18 cellular contexts compared by ENCODE assay signal in the genomic region with DNA sequence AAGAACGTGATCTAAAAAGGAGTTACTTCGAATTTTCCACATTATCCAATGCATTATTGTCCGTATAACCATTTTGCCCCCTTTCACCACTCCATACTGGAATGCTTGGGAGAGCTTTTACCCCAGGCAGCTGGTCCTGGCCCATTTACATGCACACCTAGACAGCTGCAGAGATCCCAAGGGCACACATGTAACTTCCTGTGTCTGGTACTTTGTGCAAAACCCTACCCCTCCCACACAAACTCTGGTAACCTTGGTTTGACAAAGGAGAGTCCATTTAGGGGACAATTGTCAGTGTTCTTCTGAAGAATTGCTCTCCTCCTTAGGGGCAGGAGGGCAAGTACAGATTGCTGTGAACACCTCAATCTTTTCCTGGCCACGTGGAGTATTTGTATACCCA.
"Had no signal": no experiment of that assay in that cellular context is flagged by ENCODE, and none has a peak within 500 bp of the region (broad histone marks: within the 10 kb centered on the region; RNA-seq: fewer than 3 reads in every experiment).

No MANE protein-coding gene starts in this region.

- DNase-seq: activated CD4-positive, alpha-beta T cell treated with anti-CD3 and anti-CD28 coated beads, Interleukin-2, amount 10 ng/mL, durations not matched to agents 24 days and 14 days; activated CD4-positive, CD25-positive, alpha-beta regulatory T cell; activated CD8-positive, alpha-beta T cell treated with anti-CD3 and anti-CD28 coated beads, Interleukin-2, amount 10 ng/mL, durations not matched to agents 7 days and 5 days; activated naive CD4-positive, alpha-beta T cell treated with Interleukin-2 at 50 U/mL for 16 hours; activated naive CD8-positive, alpha-beta T cell treated with anti-CD3 and anti-CD28 coated beads, Interleukin-2, amount 10 ng/mL, durations not matched to agents 7 days and 5 days; activated T-cell treated with anti-CD3 and anti-CD28 coated beads, Interleukin-2, amount 50 U/mL, for 24 hours; amygdala; dermis blood vessel endothelial cell; effector memory CD4-positive, alpha-beta T cell; esophagus squamous epithelium; left ventricle myocardium superior; stimulated activated CD4-positive, alpha-beta T cell treated with anti-CD3 and anti-CD28 coated beads, Interleukin-12 subunit alpha, Interleukin-12 subunit beta, amount 100 ng/mL, for 4 hours; stimulated activated CD4-positive, alpha-beta T cell treated with anti-CD3 and anti-CD28 coated beads, Interleukin-1b, Interleukin-23, amount 100 ng/mL, for 48 hours; stomach had no signal

- H3K27ac Mint-ChIP-seq: activated CD4-positive, alpha-beta T cell treated with anti-CD3 and anti-CD28 coated beads, Interleukin-2, amount 10 ng/mL, durations not matched to agents 24 days and 14 days; activated CD8-positive, alpha-beta T cell treated with anti-CD3 and anti-CD28 coated beads, Interleukin-2, amount 10 ng/mL, durations not matched to agents 7 days and 5 days; activated naive CD8-positive, alpha-beta T cell treated with anti-CD3 and anti-CD28 coated beads, Interleukin-2, amount 10 ng/mL, durations not matched to agents 7 days and 5 days; activated T-cell treated with anti-CD3 and anti-CD28 coated beads, Interleukin-2, amount 50 U/mL, for 24 hours; activated T-helper 2 cell treated with anti-CD3 and anti-CD28 coated beads, Interferon-gamma antibody, Interleukin-2, Interleukin-4, amounts not matched to agents 10 μg/mL and 5 μg/mL and 100 μg/mL, durations not matched to agents 14 hours and 24 hours and 36 hours; progenitor cell of endocrine pancreas; type B pancreatic cell had no signal

- ATAC-seq: activated CD8-positive, alpha-beta T cell treated with anti-CD3 and anti-CD28 coated beads, Interleukin-2, amount 10 ng/mL, durations not matched to agents 7 days and 5 days; left ventricle myocardium superior had no signal

- H3K4me3 Mint-ChIP-seq: activated CD4-positive, alpha-beta T cell treated with anti-CD3 and anti-CD28 coated beads, Interleukin-2, amount 10 ng/mL, durations not matched to agents 24 days and 14 days; activated CD8-positive, alpha-beta T cell treated with anti-CD3 and anti-CD28 coated beads, Interleukin-2, amount 10 ng/mL, durations not matched to agents 7 days and 5 days; activated naive CD8-positive, alpha-beta T cell treated with anti-CD3 and anti-CD28 coated beads, Interleukin-2, amount 10 ng/mL, durations not matched to agents 7 days and 5 days; activated T-cell treated with anti-CD3 and anti-CD28 coated beads, Interleukin-2, amount 50 U/mL, for 24 hours; type B pancreatic cell had no signal

- H3K36me3 Mint-ChIP-seq: type B pancreatic cell had no signal

- H3K9me3 Mint-ChIP-seq: activated T-cell treated with anti-CD3 and anti-CD28 coated beads, Interleukin-2, amount 50 U/mL, for 24 hours; activated T-helper 2 cell treated with anti-CD3 and anti-CD28 coated beads, Interferon-gamma antibody, Interleukin-2, Interleukin-4, amounts not matched to agents 10 μg/mL and 5 μg/mL and 100 μg/mL, durations not matched to agents 14 hours and 24 hours and 36 hours had no signal

- FAIRE-seq: endothelial cell of umbilical vein had no signal

- H3K27me3 Mint-ChIP-seq: activated CD4-positive, alpha-beta T cell treated with anti-CD3 and anti-CD28 coated beads, Interleukin-2, amount 10 ng/mL, durations not matched to agents 24 days and 14 days; activated T-cell treated with anti-CD3 and anti-CD28 coated beads, Interleukin-2, amount 50 U/mL, for 24 hours; progenitor cell of endocrine pancreas had no signal
